Comparison of ENCODE assay signal across 18 cellular contexts in the genomic region with DNA sequence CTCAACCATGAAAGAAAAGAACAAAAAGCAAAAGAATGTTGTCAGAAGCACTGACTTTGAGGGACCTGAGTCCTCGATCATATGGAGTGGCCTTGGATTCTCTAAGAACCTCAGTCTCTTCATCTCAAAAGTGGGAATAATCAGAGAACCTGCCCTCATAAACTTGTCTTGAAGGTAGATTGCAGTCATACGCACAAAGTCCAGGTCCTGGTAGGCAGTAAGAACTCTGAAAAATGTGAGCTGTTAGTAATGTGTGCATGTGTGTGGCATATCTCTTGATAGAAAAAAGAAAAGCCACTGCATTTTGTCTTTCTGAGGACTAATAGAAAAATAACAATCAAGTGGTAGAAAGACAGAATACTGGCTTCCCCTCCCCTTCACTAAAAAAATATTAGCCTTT.
"Had no signal": no experiment of that assay in that cellular context is flagged by ENCODE, and none has a peak within 500 bp of the region (broad histone marks: within the 10 kb centered on the region; RNA-seq: fewer than 3 reads in every experiment).

No MANE protein-coding gene starts in this region.

- DNase-seq: Karpas-422, KG1, NCI-H1092, NCI-H1436, NCI-H187, NCI-H2081 treated with DMSO at 0.1 percent for 48 hours, NCI-H2171, NCI-H226, NCI-H446, NCI-H510A, NCI-H524 treated with DMSO at 0.1 percent for 48 hours, NCI-H774, SHP77, SK-N-SH had no signal

- H3K27ac ChIP-seq: RWPE1 had no signal

- ATAC-seq: HepG2, Panc1 had no signal

- H3K9me2 ChIP-seq: SK-N-SH had no signal

- H3K4me2 ChIP-seq: SK-N-SH had no signal

- H3K4me3 ChIP-seq: MG63 had no signal

- H3K27me3 ChIP-seq: MG63 had no signal

- H3K36me3 ChIP-seq: MG63 had no signal

- FAIRE-seq: HepG2 had no signal

- H3K9me3 ChIP-seq: MG63, SK-N-SH had no signal
